Comparison of ENCODE assay signal across 14 cellular contexts in the genomic region with DNA sequence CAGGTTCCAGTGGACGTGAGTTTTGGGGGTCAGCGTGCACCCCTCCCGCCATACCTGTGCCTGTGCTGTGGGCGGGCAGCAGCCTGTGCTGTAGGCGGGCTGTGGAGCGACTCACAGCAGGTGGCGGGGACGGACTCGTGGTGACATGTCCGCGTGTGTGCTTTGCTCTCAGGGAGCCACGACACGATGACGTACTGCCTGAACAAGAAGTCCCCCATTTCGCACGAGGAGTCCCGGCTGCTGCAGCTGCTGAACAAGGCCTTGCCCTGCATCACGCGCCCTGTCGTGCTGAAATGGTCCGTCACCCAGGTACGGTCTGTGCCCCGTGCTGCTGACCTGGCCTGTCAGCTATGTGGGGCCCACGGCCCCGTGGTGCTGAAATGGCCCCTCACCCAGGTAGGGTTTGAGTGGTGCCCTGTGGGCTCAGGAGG. TPM values are rescaled to one million over a fixed set of nuclear protein-coding genes. Genes with fewer than 3 reads are reported as not detected.
DNase-seq lines count a peak whose midpoint lies in the region; ATAC-seq, FAIRE-seq and TF ChIP-seq lines count a peak whose summit lies in the region.
"Had no signal": no experiment of that assay in that cellular context is flagged by ENCODE, and none has a peak within 500 bp of the region (broad histone marks: within the 10 kb centered on the region; RNA-seq: fewer than 3 reads in every experiment).

No MANE protein-coding gene starts in this region.

- CTCF ChIA-PET in A549 (lab: Yijun Ruan, JAX), result no interaction called here
- CTCF ChIA-PET in IMR-90 (lab: Yijun Ruan, JAX), result no interaction called here

- H4K91ac ChIP-seq in IMR-90 (ENCODE audit: insufficient read depth, low read depth, low read length), result no peak overlapping the region

- TF ChIP-seq POLR2A in A549 (IDR thresholded peaks at IDR 0.05; ENCODE audit: low read length), result peak; percentile 6; the same call in 1 of the 2 replicates
- no peak for TF ChIP-seq POLR2A in IMR-90 (IDR thresholded peaks at IDR 0.05; ENCODE audit: low read depth, low read length)

- TF ChIP-seq RAD21 in A549 (conservative IDR thresholded peaks at IDR 0.05 in 1 of 2, IDR thresholded peaks at IDR 0.05 in 1 of 2) (no peak), IMR-90 (IDR thresholded peaks at IDR 0.05; ENCODE audit: low read length) (no peak)

- no peak for TF ChIP-seq EP300 in A549 (IDR thresholded peaks at IDR 0.05)

- no peak overlapping the region for H4K5ac ChIP-seq in IMR-90 (ENCODE audit: low read depth, low read length)

- no peak overlapping the region for H2BK5ac ChIP-seq in IMR-90 (ENCODE audit: low read depth, low read length, poor library complexity, severe bottlenecking)

- in situ Hi-C loops in IMR-90 (cut with MboI; ENCODE audit: low sequenced_read_pairs), result no loop called here
- in situ Hi-C loops in GM13976 (cut with MboI; ENCODE audit: low sequenced_read_pairs, unreplicated experiment), result no loop called here
- in situ Hi-C loops in HAP-1 (cut with MboI; ENCODE audit: low sequenced_read_pairs), result no loop called here

- H3K27me3 ChIP-seq in IMR-90 (ENCODE audit: control insufficient read depth, insufficient read depth, low read length) (no peaks in the 10 kb centered on the region), HAP-1 (ENCODE audit: low read depth) (no peaks in the 10 kb centered on the region)
- H3K27me3 ChIP-seq: BE2C had no signal

- H2BK15ac ChIP-seq in IMR-90 (ENCODE audit: low read depth, low read length), result no peak overlapping the region

- 93% methylated on average over 25 of the region's 25 CpGs for WGBS in A549 (ENCODE audit: missing lambda C conversion rate)
- WGBS in IMR-90 (ENCODE audit: extremely low coverage in 2 of 2, insufficient read length in 1 of 2), 2 experiments, result 99% methylated on average over 16 of the region's 25 CpGs; no CpG with 5 or more reads in 1 of the 2 experiments

- H3K27ac ChIP-seq in A549 (no peak overlapping the region), IMR-90 (ENCODE audit: insufficient read depth, low read length) (no peak overlapping the region), kidney (ENCODE audit: low read depth in 2 of 2, low read length in 2 of 2) (no peak overlapping the region)

- no TSS peak for BruUV-seq in IMR-90 (replicated peaks; lab: Mats Ljungman, UMichigan)

- H2BK20ac ChIP-seq in IMR-90 (ENCODE audit: low read depth, low read length), result no peak overlapping the region

- FAIRE-seq in A549 (lab: Jason Lieb, UNC) (no peak), kidney (lab: Jason Lieb, UNC) (no peak), HTR-8/SVneo (lab: Jason Lieb, UNC) (no peak)

- TF ChIP-seq CTCF in A549 (IDR thresholded peaks at IDR 0.05) (no peak), IMR-90 (conservative IDR thresholded peaks at IDR 0.05; ENCODE audit: low read depth, low read length) (no peak), kidney (IDR thresholded peaks at IDR 0.05; ENCODE audit: borderline replicate concordance, extremely low read depth, insufficient read depth) (no peak), GM13976 (IDR thresholded peaks at IDR 0.05; ENCODE audit: borderline replicate concordance, control extremely low read depth, extremely low read depth, insufficient read depth, missing control alignments) (no peak)

- H3K9me3 ChIP-seq in A549 (no peaks in the 10 kb centered on the region), IMR-90 (ENCODE audit: control insufficient read depth, insufficient read depth, low read length) (0 out of 2 replicates have a peak, but pooled peaks cover 2% of the 10 kb centered on the region), kidney (ENCODE audit: control insufficient read depth in 1 of 2, low read length in 2 of 2) (no peaks in the 10 kb centered on the region), HAP-1 (no peaks in the 10 kb centered on the region)
- H3K9me3 ChIP-seq: BE2C had no signal

- H3K4ac ChIP-seq in IMR-90 (ENCODE audit: low read depth, low read length), result no peak overlapping the region

- H3K79me1 ChIP-seq in IMR-90 (ENCODE audit: low read depth in 1 of 2, low read length in 2 of 2), result peaks cover 8 to 31% of the 10 kb centered on the region in 2 experiments

- dilution Hi-C loops in IMR-90 (cut with HindIII; ENCODE audit: low sequenced_read_pairs, unreplicated experiment), result no loop called here

- POLR2A ChIA-PET in A549 (lab: Yijun Ruan, JAX), result no interaction called here
- POLR2A ChIA-PET in IMR-90 (lab: Charles Lee; ENCODE audit: unreplicated experiment), result no interaction called here

- no peak overlapping the region for H4K8ac ChIP-seq in IMR-90 (ENCODE audit: low read depth in 2 of 2, low read length in 2 of 2)

- H3K18ac ChIP-seq in IMR-90 (ENCODE audit: low read depth, low read length), result no peak overlapping the region

- H3K4me1 ChIP-seq in A549, result no peaks in the 10 kb centered on the region
- no peaks in the 10 kb centered on the region for H3K4me1 ChIP-seq in IMR-90 (ENCODE audit: control insufficient read depth, insufficient read depth, low read length)
- peaks cover 0 to 2% of the 10 kb centered on the region in 2 donors for H3K4me1 ChIP-seq in kidney (ENCODE audit: control insufficient read depth in 1 of 2, insufficient read depth in 1 of 2, low read depth in 1 of 2, low read length in 2 of 2)
- no peaks in the 10 kb centered on the region for H3K4me1 ChIP-seq in HAP-1
- H3K4me1 ChIP-seq: BE2C had no signal

- H3K36me3 ChIP-seq in IMR-90 (ENCODE audit: control insufficient read depth, insufficient read depth, low read length) (peaks cover 59% of the 10 kb centered on the region), kidney (ENCODE audit: control insufficient read depth in 1 of 2, insufficient read depth in 2 of 2, low read length in 2 of 2) (peaks cover 4 to 7% of the 10 kb centered on the region in 2 donors), HAP-1 (replicated peaks) (peaks cover 43% of the 10 kb centered on the region)

- H3K14ac ChIP-seq in IMR-90 (replicated peaks; ENCODE audit: low read depth, low read length), result no peak overlapping the region

- DNase-seq in A549 (ENCODE audit: low read depth in 1 of 2, low spot score in 1 of 2) (no peak), IMR-90 (no peak), kidney (peak; percentile 57), posterior cingulate gyrus (peak in 6 of 10 donors; percentile 5 to 85 (median 47)), HTR-8/SVneo (ENCODE audit: insufficient read length, low spot score) (no peak), GM13976 (ENCODE audit: low spot score) (no peak), HAP-1 (ENCODE audit: low spot score in 2 of 2) (no peak)
- DNase-seq: BE2C, KG1, NCI-H1048, NCI-H146, NCI-H2081 treated with DMSO at 0.1 percent for 48 hours, NCI-H2227 treated with DMSO at 0.1 percent for 48 hours, NCI-H526 had no signal

- H2AK5ac ChIP-seq in IMR-90 (ENCODE audit: low read depth, low read length), result no peak overlapping the region

- no peaks in the 10 kb centered on the region for H4K20me1 ChIP-seq in IMR-90 (ENCODE audit: insufficient read depth, low read length)

- H3K9me1 ChIP-seq in IMR-90 (ENCODE audit: insufficient read depth, low read length), result peaks cover 8% of the 10 kb centered on the region

- H3K4me2 ChIP-seq in A549 (no peak overlapping the region), IMR-90 (ENCODE audit: low read depth, low read length) (no peak overlapping the region)

- ATAC-seq in A549, result no peak
- ATAC-seq in IMR-90 (ENCODE audit: low read depth), result no peak

- no peak overlapping the region for H2BK120ac ChIP-seq in IMR-90 (ENCODE audit: low read depth, low read length)

- no peak overlapping the region for H3K4me3 ChIP-seq in A549
- H3K4me3 ChIP-seq in IMR-90 (ENCODE audit: insufficient read depth, low read depth, low read length), result no peak overlapping the region
- H3K4me3 ChIP-seq in kidney (ENCODE audit: low read length in 2 of 2), result no peak overlapping the region
- H3K4me3 ChIP-seq in HAP-1, result no peak overlapping the region

- H3K9ac ChIP-seq in IMR-90 (ENCODE audit: low read depth, low read length) (no peak overlapping the region), kidney (ENCODE audit: low read length in 2 of 2) (no peak overlapping the region)

- H2AK9ac ChIP-seq in IMR-90 (replicated peaks; ENCODE audit: low read depth, low read length, poor library complexity), result no peak overlapping the region

- no peak overlapping the region for H3K23ac ChIP-seq in IMR-90 (ENCODE audit: low read depth, low read length)

- peak overlapping the region; percentile 32 for H2AFZ ChIP-seq in IMR-90 (replicated peaks; ENCODE audit: low read length, poor library complexity)

- H3K56ac ChIP-seq in IMR-90 (ENCODE audit: extremely low read depth, insufficient read depth, low read length), result no peak overlapping the region

- intact Hi-C loops in IMR-90 (cut with micrococcal nuclease) (no loop called here), kidney (cut with DNase I) (no loop called here), posterior cingulate gyrus (cut with DNase I) (no loop called here)

TF ChIP-seq in IMR-90, 13 proteins besides CTCF, POLR2A, EP300 and RAD21 (continues in another document):
- no peak for TF ChIP-seq MXI1 (IDR thresholded peaks at IDR 0.05; ENCODE audit: borderline replicate concordance, low read depth, low read length)

RNA-seq across cellular contexts. Expression of a gene that starts 7.4 kb away (rescaled TPM):
- polyA plus RNA-seq in A549 (2011; rRNA removed) (67.9 and 87.0 TPM in 2 replicates), A549 (2017; fragmentation: RNase III; extraction: RNeasy Plus Mini Kit Qiagen cat#74134 plus additional on column Dnase treatment) (60.7 to 70.3 TPM (median 64.6 TPM) in 3 replicates), IMR-90 (2012; rRNA removed) (16.9 and 17.7 TPM in 2 replicates), kidney (ENCODE audit: insufficient read depth, low read depth, low replicate concordance) (4.9 TPM)
- 80.7 and 97.7 TPM in 2 replicates for polyA plus RNA-seq in A549 (2012; cell fraction: cytosol; rRNA removed)
- 200 and 211 TPM in 2 replicates for polyA plus RNA-seq in A549 (2012; cell fraction: nucleus; rRNA removed)
- polyA minus RNA-seq in A549 (2011; rRNA and poly(A)+ RNA removed), result 101 and 220 TPM in 2 replicates
- total RNA-seq in IMR-90 (2012; rRNA removed) (16.7 and 19.2 TPM in 2 replicates), kidney (11.0 TPM)
- polyA plus RNA-seq in IMR-90 (2012; cell fraction: cytosol; rRNA removed), result 13.3 and 17.3 TPM in 2 replicates
- 32.9 and 59.1 TPM in 2 replicates for polyA plus RNA-seq in IMR-90 (2012; cell fraction: nucleus; rRNA removed; ENCODE audit: low replicate concordance)

RNA-seq across cellular contexts. Expression of a gene that starts 30.0 kb away (rescaled TPM):
- polyA plus RNA-seq in A549 (2011; rRNA removed), result 22.9 and 26.0 TPM in 2 replicates
- polyA plus RNA-seq in A549 (2012; cell fraction: cytosol; rRNA removed), result 64.3 and 74.2 TPM in 2 replicates
- 78.8 and 93.8 TPM in 2 replicates for polyA plus RNA-seq in A549 (2012; cell fraction: nucleus; rRNA removed)
- polyA plus RNA-seq in A549 (2017; fragmentation: RNase III; extraction: RNeasy Plus Mini Kit Qiagen cat#74134 plus additional on column Dnase treatment), result 36.1 to 41.2 TPM (median 39.4 TPM) in 3 replicates
- polyA minus RNA-seq in A549 (2011; rRNA and poly(A)+ RNA removed), result 10.2 and 14.8 TPM in 2 replicates
- 24.0 and 24.7 TPM in 2 replicates for total RNA-seq in IMR-90 (2012; rRNA removed)
- 31.6 and 36.6 TPM in 2 replicates for polyA plus RNA-seq in IMR-90 (2012; rRNA removed)
- 35.3 and 45.5 TPM in 2 replicates for polyA plus RNA-seq in IMR-90 (2012; cell fraction: cytosol; rRNA removed)
- 29.3 and 56.5 TPM in 2 replicates for polyA plus RNA-seq in IMR-90 (2012; cell fraction: nucleus; rRNA removed; ENCODE audit: low replicate concordance)
- total RNA-seq in kidney, result 50.1 TPM
- polyA plus RNA-seq in kidney (ENCODE audit: insufficient read depth, low read depth, low replicate concordance), result 61.9 TPM

Comparison
In these comparisons a context has a peak if more than half of its experiments do, and no peak if none do; other contexts are left out.
1. DNase-seq: peak in kidney (single experiment) and posterior cingulate gyrus (6 of 10); none in A549 (0 of 2), IMR-90 (single experiment), HTR-8/SVneo (single experiment), GM13976 (single experiment) and HAP-1 (0 of 2).